8 cellular contexts compared by ENCODE assay signal in the genomic region with DNA sequence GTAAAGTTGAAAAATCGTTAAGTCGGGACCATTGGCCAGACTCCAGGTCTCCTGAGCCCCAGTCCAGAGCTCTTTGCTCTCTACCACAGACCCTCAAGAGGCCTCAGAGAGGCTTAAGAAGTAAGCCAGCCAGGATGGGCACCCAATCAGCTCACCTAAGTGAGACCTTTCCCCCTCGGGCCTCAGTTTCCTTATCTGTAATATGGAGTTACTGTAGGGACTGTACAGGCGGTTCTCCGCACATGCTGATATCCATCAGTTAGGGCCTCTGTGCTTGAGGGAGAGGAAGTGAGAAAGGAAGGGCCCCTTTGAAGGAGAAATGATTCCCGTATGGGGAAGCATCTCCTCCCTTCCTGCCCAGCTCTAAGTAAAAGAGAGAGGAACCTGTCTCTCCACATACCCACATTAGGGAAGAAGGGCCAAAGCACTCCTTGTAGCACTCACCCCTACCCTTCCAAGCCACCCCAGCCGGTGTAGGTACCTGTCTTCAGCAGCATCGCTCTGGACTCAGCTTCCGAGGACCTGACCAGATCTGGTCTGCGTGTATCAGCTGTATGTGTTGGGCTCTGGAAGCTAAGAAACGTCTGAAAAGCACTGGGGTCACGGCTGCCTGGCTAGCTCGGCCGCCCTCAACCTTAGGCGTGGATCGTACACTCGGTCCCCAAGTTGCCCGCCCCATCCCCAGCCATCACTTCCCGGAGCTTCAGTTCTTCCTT. TPM values are rescaled to one million over a fixed set of nuclear protein-coding genes. Genes with fewer than 3 reads are reported as not detected.
DNase-seq lines count a peak whose midpoint lies in the region; ATAC-seq and TF ChIP-seq lines count a peak whose summit lies in the region.

No MANE protein-coding gene starts in this region.

- H3K27me3 Mint-ChIP-seq in memory B cell = no peaks in the 10 kb centered on the region

- CTCF ChIA-PET in BJ (lab: Yijun Ruan, JAX) = interaction anchor here (0.6 to 1.3 kb wide), 5 partner anchors 10 to 293 kb away, joined by 3 to 4 read pairs (median 3); a partner anchor contains a TSS

- peaks cover 14% of the 10 kb centered on the region for H3K4me1 ChIP-seq in NT2/D1 (ENCODE audit: insufficient read depth, insufficient read length)
- H3K4me1 ChIP-seq in upper lobe of left lung = peaks cover 29 to 46% (median 32%) of the 10 kb centered on the region in 4 donors

- no peaks in the 10 kb centered on the region for H3K9me3 Mint-ChIP-seq in memory B cell

- peaks cover 12% of the 10 kb centered on the region for H3K36me3 Mint-ChIP-seq in memory B cell

- H3K27ac Mint-ChIP-seq in memory B cell = peak overlapping the region; percentile 88

- peak overlapping the region; percentile 77 for H3K9ac ChIP-seq in NT2/D1 (ENCODE audit: insufficient read length, low read depth)

- H3K27ac ChIP-seq in cingulate gyrus (ENCODE audit: low read depth, low read length) = peak overlapping the region; percentile 94
- H3K27ac ChIP-seq in upper lobe of left lung = peak overlapping the region; percentile 86 to 91 (median 88)

- no peak for TF ChIP-seq POLR2A in upper lobe of left lung (IDR thresholded peaks at IDR 0.05)

- H3K36me3 ChIP-seq in BJ (ENCODE audit: control insufficient read depth, insufficient read depth, low read length) (peaks cover 4% of the 10 kb centered on the region), NT2/D1 (ENCODE audit: insufficient read depth, insufficient read length, low read length) (peaks cover 31% of the 10 kb centered on the region), upper lobe of left lung (peaks cover 0 to 33% (median 30%) of the 10 kb centered on the region in 4 donors)

- 8 to 26% methylated on average over 10 to 19 of the region's 19 CpGs for WGBS in upper lobe of left lung, 2 donors

- no peaks in the 10 kb centered on the region for H3K27me3 ChIP-seq in BJ (ENCODE audit: control insufficient read depth, insufficient read depth, low read length)
- H3K27me3 ChIP-seq in NT2/D1 (ENCODE audit: insufficient read depth, insufficient read length) = peaks cover 4% of the 10 kb centered on the region
- no peaks in the 10 kb centered on the region for H3K27me3 ChIP-seq in upper lobe of left lung

- 0 out of 2 replicates have a peak, but pooled peaks cover 2% of the 10 kb centered on the region for H3K9me3 ChIP-seq in NT2/D1 (ENCODE audit: insufficient read depth, low read length)
- H3K9me3 ChIP-seq in upper lobe of left lung = no peaks in the 10 kb centered on the region

- POLR2A ChIA-PET in BJ (lab: Charles Lee) = no interaction called here

- H3K4me3 Mint-ChIP-seq in memory B cell = peak overlapping the region; percentile 93

- peaks cover 24% of the 10 kb centered on the region for H3K4me1 Mint-ChIP-seq in memory B cell

- ATAC-seq in GM21360 (IDR thresholded peaks at IDR 0.05; ENCODE audit: unreplicated experiment) (peak; percentile 10), memory B cell (ENCODE audit: low read depth) (no peak), upper lobe of left lung (ENCODE audit: low FRiP score in 2 of 2) (peak; percentile 0 to 20)

- no peak for DNase-seq in BJ (ENCODE audit: low read depth)
- DNase-seq in NT2/D1 (ENCODE audit: low read depth, low spot score) = no peak
- DNase-seq in memory B cell (ENCODE audit: low spot score in 2 of 2) = no peak
- no peak for DNase-seq in upper lobe of left lung
- no peak for DNase-seq in T1000 (lab: John Stamatoyannopoulos, UW)
- no peak for DNase-seq in hepatic stellate cell (ENCODE audit: low spot score)

- TF ChIP-seq EP300 in upper lobe of left lung (IDR thresholded peaks at IDR 0.05) = no peak

- no peak for TF ChIP-seq CTCF in BJ (IDR thresholded peaks at IDR 0.05; ENCODE audit: insufficient read depth, low read depth, low read length)
- TF ChIP-seq CTCF in upper lobe of left lung (IDR thresholded peaks at IDR 0.05) = no peak

- peak overlapping the region; percentile 51 for H3K4me3 ChIP-seq in BJ (ENCODE audit: low read depth, low read length)
- peak overlapping the region; percentile 58 for H3K4me3 ChIP-seq in NT2/D1 (ENCODE audit: insufficient read length, low read depth)
- H3K4me3 ChIP-seq in upper lobe of left lung = peak overlapping the region; percentile 44 to 87 (median 64)

RNA-seq across cellular contexts. Expression of a gene that starts 0.7 kb away (rescaled TPM):
- polyA plus RNA-seq in BJ (2011; rRNA removed) = 41.4 and 68.4 TPM in 2 replicates
- 32.8 and 40.9 TPM in 2 replicates for polyA minus RNA-seq in BJ (2011; rRNA and poly(A)+ RNA removed)
- 10 to 100 TPM; 25.5 to 42.3 (median 34.4) TPM for total RNA-seq in upper lobe of left lung

RNA-seq across cellular contexts. Expression of a gene that starts 4.1 kb away (rescaled TPM):
- 20.1 and 27.4 TPM in 2 replicates for polyA plus RNA-seq in BJ (2011; rRNA removed)
- polyA minus RNA-seq in BJ (2011; rRNA and poly(A)+ RNA removed) = 7.4 and 10.4 TPM in 2 replicates
- 10 to 100 TPM in 5 of 6 donors, 1 to 10 TPM in 1; 7.3 to 18.5 (median 13.6) TPM for total RNA-seq in upper lobe of left lung

RNA-seq across cellular contexts. Expression of a gene that starts 9.5 kb away (rescaled TPM):
- 32.3 and 35.7 TPM in 2 replicates for polyA plus RNA-seq in BJ (2011; rRNA removed)
- polyA minus RNA-seq in BJ (2011; rRNA and poly(A)+ RNA removed) = 3.6 and 10.9 TPM in 2 replicates
- 100 to 1,000 TPM in 1 of 6 donors, 10 to 100 TPM in 5; 11.2 to 135 (median 27.2) TPM for total RNA-seq in upper lobe of left lung

RNA-seq across cellular contexts. Expression of a gene that starts 20.6 kb away (rescaled TPM):
- polyA plus RNA-seq in BJ (2011; rRNA removed) = 76.0 and 85.6 TPM in 2 replicates
- polyA minus RNA-seq in BJ (2011; rRNA and poly(A)+ RNA removed) = 13.2 and 20.6 TPM in 2 replicates
- total RNA-seq in upper lobe of left lung = 10 to 100 TPM in 5 of 6 donors, 1 to 10 TPM in 1; 7.3 to 51.4 (median 46.4) TPM
